Comparison of ENCODE assay signal across 21 cellular contexts in the genomic region with DNA sequence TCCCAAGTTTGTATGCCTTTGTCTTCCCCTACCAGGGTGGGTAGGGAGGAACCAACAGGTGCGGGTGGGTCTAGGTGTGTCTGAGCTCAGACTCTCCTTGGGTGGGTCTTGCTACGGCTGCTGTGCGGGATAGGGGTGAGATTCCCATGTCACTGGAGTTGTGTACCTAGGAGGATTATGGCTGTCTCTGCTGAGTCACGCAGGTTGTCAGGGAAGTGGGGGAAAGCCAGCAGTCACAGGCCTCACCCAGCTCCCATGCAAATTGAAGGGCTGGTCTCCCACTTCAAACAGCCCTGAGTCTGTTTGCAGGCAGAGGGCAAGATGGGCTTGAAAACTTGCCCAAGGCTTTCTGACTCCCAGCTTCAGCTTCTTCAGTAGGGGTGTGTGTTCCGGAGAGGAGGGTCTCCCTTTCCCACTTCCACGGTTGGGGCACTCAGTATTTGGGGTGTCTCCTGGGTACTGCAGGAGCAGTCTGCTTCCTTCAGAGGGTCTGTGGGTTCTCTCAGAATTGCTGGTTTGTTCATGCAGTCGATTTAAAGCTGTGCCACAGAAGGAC. TPM values are rescaled to one million over a fixed set of nuclear protein-coding genes. Genes with fewer than 3 reads are reported as not detected.
DNase-seq lines count a peak whose midpoint lies in the region; ATAC-seq and TF ChIP-seq lines count a peak whose summit lies in the region.
"Had no signal": no experiment of that assay in that cellular context is flagged by ENCODE, and none has a peak within 500 bp of the region (broad histone marks: within the 10 kb centered on the region; RNA-seq: fewer than 3 reads in every experiment).

No MANE protein-coding gene starts in this region.

- H3K4me3 ChIP-seq in HEK293 (ENCODE audit: low read depth, low read length) (no peak overlapping the region), suprapubic skin (no peak overlapping the region)

- H3K4me1 ChIP-seq in HEK293 (ENCODE audit: control insufficient read depth, insufficient read depth, low read length) (no peaks in the 10 kb centered on the region), suprapubic skin (peaks cover 4% of the 10 kb centered on the region)

- TF ChIP-seq CTCF in HEK293 (tag by site-specific recombination; IDR thresholded peaks at IDR 0.05): no peak
- no peak for TF ChIP-seq CTCF in suprapubic skin (IDR thresholded peaks at IDR 0.05)

- TF ChIP-seq EP300 in suprapubic skin (IDR thresholded peaks at IDR 0.05): no peak

- peaks cover 5% of the 10 kb centered on the region for H3K27me3 ChIP-seq in suprapubic skin

- DNase-seq in DMS53 treated with DMSO at 0.1 percent for 48 hours (lab: John Stamatoyannopoulos, UW; ENCODE audit: unreplicated experiment) (peak; percentile 4), suprapubic skin (ENCODE audit: low spot score in 2 of 2) (no peak)
- DNase-seq: DMS 273 treated with DMSO at 0.1 percent for 48 hours, EL, H7, Karpas-422, MM.1S, NCI-H1092, NCI-H146, NCI-H2029 treated with DMSO at 0.1 percent for 48 hours, NCI-H446 treated with DMSO at 0.1 percent for 48 hours, NCI-H82, OCI-M1, Right ventricle myocardium superior, SW 1271 had no signal

- ATAC-seq in esophagus mucosa (peak; percentile 77), GM19455 (IDR thresholded peaks at IDR 0.05; ENCODE audit: unreplicated experiment) (no peak), HG02852 (IDR thresholded peaks at IDR 0.05; ENCODE audit: unreplicated experiment) (no peak), GM18502 (IDR thresholded peaks at IDR 0.05; ENCODE audit: poor library complexity, unreplicated experiment) (no peak)

- no peaks in the 10 kb centered on the region for H3K9me3 ChIP-seq in HEK293 (ENCODE audit: control insufficient read depth, insufficient read depth, low read depth, low read length)
- no peaks in the 10 kb centered on the region for H3K9me3 ChIP-seq in suprapubic skin

- CTCF ChIA-PET in HEK293 (lab: Yijun Ruan, JAX): interaction anchor here (0.6 kb wide), 1 partner anchor 17 kb away, joined by 3 read pairs; no protein-coding TSS in a partner anchor

- TF ChIP-seq POLR2A in suprapubic skin (IDR thresholded peaks at IDR 0.05): no peak

- 93% methylated on average over 6 of the region's 7 CpGs for WGBS in suprapubic skin

- H3K36me3 ChIP-seq in HEK293 (ENCODE audit: control insufficient read depth in 2 of 2, insufficient read depth in 1 of 2, low read length in 2 of 2) (no peaks in the 10 kb centered on the region), suprapubic skin (no peaks in the 10 kb centered on the region)

- POLR2A ChIA-PET in HEK293 (lab: Yijun Ruan, JAX): interaction anchor here (1.1 kb wide), 1 partner anchor 11 kb away, joined by 5 read pairs; a partner anchor contains a TSS

- H3K27ac ChIP-seq in HEK293 (ENCODE audit: extremely low read depth, low read depth, low read length) (no peak overlapping the region), suprapubic skin (peak overlapping the region; percentile 54)
- H3K27ac ChIP-seq: C4-2B had no signal

TF ChIP-seq in HEK293, 187 proteins besides CTCF, POLR2A, EP300 and RAD21:
- TF ChIP-seq ZBTB21 (tag by site-specific recombination; IDR thresholded peaks at IDR 0.05) (no peak), SETDB1 (IDR thresholded peaks at IDR 0.05; ENCODE audit: insufficient read length, low read length) (peak; percentile 65)

RNA-seq across cellular contexts. Expression of a gene that starts 10.9 kb away (rescaled TPM):
- total RNA-seq in esophagus mucosa (47.9 TPM), suprapubic skin (10 to 100 TPM; 16.3 to 43.4 (median 29.8) TPM)
